ENCODE assay signal across 21 cellular contexts in the genomic region with DNA sequence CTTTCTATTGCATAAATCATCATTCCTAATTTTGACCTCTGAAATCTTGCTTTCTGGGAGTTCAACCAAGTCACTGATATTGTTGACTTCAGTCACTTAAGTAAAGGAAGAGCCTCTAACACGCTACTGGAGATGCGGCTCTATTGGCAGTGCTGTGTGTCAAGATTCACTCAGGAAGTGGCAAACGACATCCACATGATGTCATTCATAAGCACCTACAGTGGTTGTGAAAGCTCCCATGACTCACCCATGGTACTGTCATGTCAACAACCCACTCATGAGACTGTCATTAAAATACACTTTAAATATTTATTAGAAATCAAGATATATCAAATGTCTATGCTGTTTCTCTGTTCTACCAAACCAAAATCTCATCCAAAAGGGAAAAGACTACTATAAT. TPM values are rescaled to one million over a fixed set of nuclear protein-coding genes. Genes with fewer than 3 reads are reported as not detected.
DNase-seq lines count a peak whose midpoint lies in the region; ATAC-seq and TF ChIP-seq lines count a peak whose summit lies in the region.
"Had no signal": no experiment of that assay in that cellular context is flagged by ENCODE, and none has a peak within 500 bp of the region (broad histone marks: within the 10 kb centered on the region; RNA-seq: fewer than 3 reads in every experiment).

No MANE protein-coding gene starts in this region.

- H3K9me3 ChIP-seq in OCI-LY7 (ENCODE audit: low read length): no peaks in the 10 kb centered on the region
- H3K9me3 ChIP-seq: thyroid gland had no signal

- BruUV-seq in OCI-LY7 (replicated peaks; lab: Mats Ljungman, UMichigan): no TSS peak

- no peak for TF ChIP-seq CTCF in fibroblast of villous mesenchyme (IDR thresholded peaks at IDR 0.05; ENCODE audit: insufficient read depth, low read depth, low read length)
- TF ChIP-seq CTCF in OCI-LY7 (conservative IDR thresholded peaks at IDR 0.05; ENCODE audit: low read length): no peak

- CTCF ChIA-PET in OCI-LY7 (lab: Charles Lee; ENCODE audit: unreplicated experiment): no interaction called here

- DNase-seq in NK-92 treated with Interleukin-12 subunit alpha and Interleukin-12 subunit beta, amount 100 ng/mL, for 24 hours (lab: John Stamatoyannopoulos, UW): peak; percentile 62
- DNase-seq in NK-92 (lab: John Stamatoyannopoulos, UW; ENCODE audit: unreplicated experiment) (no peak), H4 (ENCODE audit: low spot score) (peak; percentile 7), SW480 (ENCODE audit: low spot score) (peak; percentile 63), fibroblast of villous mesenchyme (ENCODE audit: low read depth) (peak; percentile 5), OCI-LY7 (ENCODE audit: low spot score) (no peak)
- DNase-seq: activated CD4-positive, alpha-beta T cell treated with anti-CD3 and anti-CD28 coated beads for 48 hours; activated naive CD4-positive, alpha-beta T cell treated with anti-CD3 and anti-CD28 coated beads, Interleukin-2, amount 50 U/mL, for 16 hours; activated T-cell treated with anti-CD3 and anti-CD28 coated beads, Interleukin-2, amount 50 U/mL, for 1 hour; NCI-H1105; NCI-H526; stimulated activated CD4-positive, alpha-beta T cell treated with anti-CD3 and anti-CD28 coated beads, Interleukin-12 subunit alpha, Interleukin-12 subunit beta, amount 100 ng/mL, for 4 hours; T1000; thyroid gland had no signal

- intact Hi-C loops in OCI-LY7 (cut with micrococcal nuclease; ENCODE audit: unreplicated experiment): no loop called here

- ATAC-seq in HG02970 (IDR thresholded peaks at IDR 0.05; ENCODE audit: low FRiP score, unreplicated experiment): no peak
- no peak for ATAC-seq in HG02973 (IDR thresholded peaks at IDR 0.05; ENCODE audit: unreplicated experiment)
- ATAC-seq: left lobe of liver had no signal

- no peak overlapping the region for H3K4me2 ChIP-seq in OCI-LY7 (ENCODE audit: low read length)
- H3K4me2 ChIP-seq: BLaER1 treated with 17β-estradiol and CSF1 and Interleukin-3, amounts not matched to agents 10 nM and 100 nM; neural progenitor cell had no signal

- H3K4me3 ChIP-seq in fibroblast of villous mesenchyme (ENCODE audit: low read depth, low read length) (no peak overlapping the region), OCI-LY7 (ENCODE audit: low read depth, low read length, poor library complexity, severe bottlenecking) (no peak overlapping the region)
- H3K4me3 ChIP-seq: BLaER1 treated with 17β-estradiol and CSF1 and Interleukin-3, amounts not matched to agents 10 nM and 100 nM; neural progenitor cell; thyroid gland had no signal

- H4K20me1 ChIP-seq in OCI-LY7 (ENCODE audit: insufficient read depth, low read length): no peaks in the 10 kb centered on the region
- H4K20me1 ChIP-seq: BLaER1 treated with 17β-estradiol and CSF1 and Interleukin-3, amounts not matched to agents 10 nM and 100 nM had no signal

- no peaks in the 10 kb centered on the region for H3K36me3 ChIP-seq in OCI-LY7 (ENCODE audit: insufficient read depth, low read length)
- H3K36me3 ChIP-seq: BLaER1 treated with 17β-estradiol and CSF1 and Interleukin-3, amounts not matched to agents 10 nM and 100 nM; neural progenitor cell; thyroid gland had no signal

- no peak overlapping the region for H2AFZ ChIP-seq in OCI-LY7 (ENCODE audit: low read length)
- H2AFZ ChIP-seq: neural progenitor cell had no signal

- no peaks in the 10 kb centered on the region for H3K4me1 ChIP-seq in OCI-LY7 (ENCODE audit: insufficient read depth, low read length, poor library complexity, severe bottlenecking)
- H3K4me1 ChIP-seq: neural progenitor cell, thyroid gland had no signal

- H3K9me2 ChIP-seq in OCI-LY7 (ENCODE audit: insufficient read depth, low read length): no peaks in the 10 kb centered on the region

- H3K79me2 ChIP-seq in OCI-LY7 (ENCODE audit: insufficient read depth, low read depth, low read length): no peaks in the 10 kb centered on the region

- POLR2A ChIA-PET in OCI-LY7 (lab: Charles Lee): no interaction called here

- H3K27ac ChIP-seq in OCI-LY7 (ENCODE audit: low read depth, low read length, poor library complexity, severe bottlenecking): no peak overlapping the region
- H3K27ac ChIP-seq: BLaER1 treated with 17β-estradiol and CSF1 and Interleukin-3, amounts not matched to agents 10 nM and 100 nM; neural progenitor cell; thyroid gland had no signal

RNA-seq across cellular contexts. Expression of a gene that starts 52.5 kb away (rescaled TPM):
- total RNA-seq in H4 (2014; rRNA removed; shearing (Covaris generic)): 0.43 TPM in 1 of 2 replicates, not detected in the other
- not detected in 2 replicates for total RNA-seq in fibroblast of villous mesenchyme
- total RNA-seq in OCI-LY7 (2014; rRNA removed; shearing (Covaris generic)): not detected in 2 replicates
- not detected in 2 replicates for total RNA-seq in OCI-LY7 (2022)
- total RNA-seq: left lobe of liver, mononuclear cell, pulmonary artery endothelial cell, thyroid gland had no signal

Comparison
In these comparisons a context has a peak if more than half of its experiments do, and no peak if none do; other contexts are left out.
1. DNase-seq: peak in NK-92 treated with Interleukin-12 subunit alpha and Interleukin-12 subunit beta, amount 100 ng/mL, for 24 hours (single experiment), H4 (single experiment), SW480 (single experiment) and fibroblast of villous mesenchyme (single experiment); none in NK-92 (single experiment) and OCI-LY7 (single experiment).